ENCODE assay signal across 10 cellular contexts in the genomic region with DNA sequence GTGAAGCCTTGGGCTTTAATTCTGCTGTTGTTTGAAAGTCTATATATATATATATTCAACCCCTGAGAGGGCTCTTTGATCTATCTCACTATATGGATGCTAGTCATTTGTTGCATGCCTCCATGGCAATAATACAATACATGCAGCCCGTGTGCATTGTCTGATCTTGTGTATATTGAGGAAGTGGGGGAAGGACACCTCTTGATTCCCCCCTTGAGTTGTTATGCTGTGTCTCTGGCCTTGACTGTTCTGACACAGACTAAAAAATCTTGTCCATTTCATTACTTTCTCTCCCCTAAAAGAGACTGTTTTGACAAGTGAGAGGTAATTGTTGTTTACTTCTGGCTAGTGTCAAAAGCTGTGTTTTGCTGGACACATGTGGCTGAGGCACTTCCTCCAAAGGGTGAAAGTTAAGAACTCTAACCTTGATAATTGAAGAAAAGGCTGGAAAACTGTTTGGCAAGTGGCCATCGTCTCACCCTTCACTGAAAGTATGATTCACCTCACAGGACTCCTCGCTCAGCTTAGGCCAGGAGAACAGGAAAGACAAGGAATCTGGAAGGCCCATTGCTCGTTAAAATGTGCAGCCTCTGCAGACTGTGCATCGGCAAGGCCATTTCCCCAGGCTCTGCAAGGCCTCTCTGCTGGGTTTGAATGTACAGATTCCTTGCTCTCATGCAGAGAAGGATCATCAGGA.
A peak's percentile ranks its signal among the peaks of the same experiment; 100 is the strongest.
DNase-seq lines count a peak whose midpoint lies in the region; TF ChIP-seq lines count a peak whose summit lies in the region.
"Had no signal": no experiment of that assay in that cellular context is flagged by ENCODE, and none has a peak within 500 bp of the region (broad histone marks: within the 10 kb centered on the region; RNA-seq: fewer than 3 reads in every experiment).

No MANE protein-coding gene starts in this region.

- no peaks in the 10 kb centered on the region for H3K27me3 ChIP-seq in adipocyte (replicated peaks; ENCODE audit: control insufficient read depth, insufficient read depth, low read length)
- H3K27me3 ChIP-seq in spleen (replicated peaks in 1 of 7): no peaks in the 10 kb centered on the region

- no peak overlapping the region for H3K9ac ChIP-seq in adipocyte (ENCODE audit: low read length)

- 54 to 66% (median 58%) methylated on average over 5 of the region's 5 CpGs for WGBS in spleen, 5 donors

- TF ChIP-seq CTCF in HFF-Myc (IDR thresholded peaks at IDR 0.05; ENCODE audit: low read depth, low read length, missing control alignments): no peak
- no peak for TF ChIP-seq CTCF in spleen (IDR thresholded peaks at IDR 0.05 in 8 of 11, conservative IDR thresholded peaks at IDR 0.05 in 3 of 11)

- H3K4me3 ChIP-seq in HFF-Myc (replicated peaks; ENCODE audit: low read depth, low read length) (no peak overlapping the region), adipocyte (ENCODE audit: low read length) (no peak overlapping the region), spleen (no peak overlapping the region)

- no peak for TF ChIP-seq POLR2A in spleen (IDR thresholded peaks at IDR 0.05)

- intact Hi-C loops in spleen (cut with DNase I; ENCODE audit: low total_unique reads): no loop called here

- DNase-seq in HFF-Myc (ENCODE audit: extremely low read depth, low read depth): peak; percentile 30
- DNase-seq in adipocyte (ENCODE audit: low read depth): peak; percentile 66
- peak; percentile 24 for DNase-seq in hepatic stellate cell (ENCODE audit: low spot score)
- DNase-seq in stromal cell of bone marrow (ENCODE audit: low read depth): peak; percentile 17
- no peak for DNase-seq in stimulated activated CD4-positive, alpha-beta T cell treated with anti-CD3 and anti-CD28 coated beads, Interleukin-12 subunit alpha, Interleukin-12 subunit beta, amount 100 ng/mL, for 4 hours
- no peak for DNase-seq in cerebellar nuclear complex (lab: John Stamatoyannopoulos, UW)
- DNase-seq in NAMALWA (ENCODE audit: low spot score): no peak
- no peak for DNase-seq in spleen
- DNase-seq: kidney, NCI-H187 had no signal

- no peaks in the 10 kb centered on the region for H3K9me3 ChIP-seq in adipocyte (ENCODE audit: control insufficient read depth, low read length)
- H3K9me3 ChIP-seq in spleen: no peaks in the 10 kb centered on the region

- H3K36me3 ChIP-seq in adipocyte (ENCODE audit: control insufficient read depth, insufficient read depth, low read length, severe bottlenecking) (no peaks in the 10 kb centered on the region), spleen (no peaks in the 10 kb centered on the region)

- H3K4me1 ChIP-seq in adipocyte (ENCODE audit: control insufficient read depth, insufficient read depth, low read length): peaks cover 8% of the 10 kb centered on the region
- H3K4me1 ChIP-seq in spleen: no peaks in the 10 kb centered on the region

- H3K27ac ChIP-seq in spleen: no peak overlapping the region

Comparison
In these comparisons a context has a peak if more than half of its experiments do, and no peak if none do; other contexts are left out.
1. DNase-seq: peak in HFF-Myc (single experiment), adipocyte (single experiment), hepatic stellate cell (single experiment) and stromal cell of bone marrow (single experiment); none in stimulated activated CD4-positive, alpha-beta T cell treated with anti-CD3 and anti-CD28 coated beads, Interleukin-12 subunit alpha, Interleukin-12 subunit beta, amount 100 ng/mL, for 4 hours (single experiment), cerebellar nuclear complex (0 of 2), NAMALWA (single experiment) and spleen (single experiment).